ENCODE assay signal across 7 cellular contexts in the genomic region with DNA sequence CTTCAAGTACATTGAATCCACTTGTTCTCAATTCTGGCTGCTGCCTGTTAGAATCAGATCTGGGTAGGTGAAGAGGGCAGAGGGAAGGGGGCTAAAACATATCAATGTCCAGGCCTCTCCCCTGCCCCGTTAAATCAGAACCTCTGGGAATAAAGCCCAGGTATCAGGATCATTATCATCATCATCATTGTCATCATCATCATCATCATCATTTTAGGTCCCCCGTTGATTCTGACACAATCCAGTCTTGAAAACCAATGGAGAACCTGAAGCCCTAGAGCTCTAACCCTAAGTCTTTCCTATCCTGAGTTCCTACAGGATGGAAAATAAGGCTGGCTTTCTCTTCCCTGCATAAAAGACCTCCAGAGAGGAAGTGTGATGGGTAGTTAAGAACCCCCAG.
"Had no signal": no experiment of that assay in that cellular context is flagged by ENCODE, and none has a peak within 500 bp of the region (broad histone marks: within the 10 kb centered on the region; RNA-seq: fewer than 3 reads in every experiment).

No MANE protein-coding gene starts in this region.

- DNase-seq: IMR-90, KBM-7, KG1 had no signal

- ATAC-seq: K562 had no signal

- H3K27ac ChIP-seq: HL-60, KMS-11 had no signal

- FAIRE-seq: HTR-8/SVneo, K562 had no signal

- H3K9ac ChIP-seq: KMS-11 had no signal

- H3K4me2 ChIP-seq: KMS-11 had no signal

- H3K4me3 ChIP-seq: K562 had no signal
